In the genomic region with DNA sequence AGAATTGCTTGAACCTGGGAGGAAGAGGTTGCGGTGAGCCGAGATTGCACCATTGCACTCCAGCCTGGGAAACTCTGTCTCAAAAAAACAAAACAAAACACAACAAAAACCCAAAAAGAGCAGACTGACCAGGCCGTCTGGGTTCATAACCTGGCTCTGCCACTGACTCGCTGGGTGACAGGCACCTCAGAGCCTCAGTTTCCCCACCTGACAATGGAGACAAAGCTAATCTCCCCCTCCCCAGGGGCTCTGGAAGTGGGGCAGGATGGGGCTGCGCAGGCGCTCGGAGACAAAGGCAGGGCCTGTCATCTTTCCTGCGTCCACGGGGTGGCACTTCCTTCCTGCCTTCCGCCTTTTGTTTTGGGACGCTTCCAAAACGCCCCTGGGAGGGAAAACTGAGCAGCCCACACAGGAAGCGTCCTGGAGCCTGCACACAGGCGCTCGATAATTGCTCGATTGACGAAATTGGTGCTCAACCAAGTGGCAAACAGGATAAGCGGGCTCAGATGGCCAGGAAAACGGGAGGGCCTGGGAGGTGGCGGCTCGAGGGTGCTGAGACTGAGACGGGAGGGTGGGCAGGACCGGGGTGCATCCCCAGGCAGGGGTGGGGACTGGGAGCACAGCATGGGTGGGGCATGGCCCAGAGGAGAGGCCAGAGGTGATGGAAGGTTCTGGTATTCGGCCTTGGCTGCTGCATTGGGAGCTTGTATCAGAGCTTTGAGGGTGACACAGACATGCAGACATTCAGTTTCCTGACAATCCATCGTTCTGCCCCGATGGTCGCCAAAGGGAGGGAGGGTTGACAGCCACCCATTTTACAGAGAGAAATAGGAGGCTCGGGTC, we compare ENCODE assay signal across 1 cellular context.
TF ChIP-seq lines count a peak whose summit lies in the region.

No MANE protein-coding gene starts in this region.

TF ChIP-seq in HEK293, 187 proteins besides CTCF, POLR2A, EP300 and RAD21 (continued from another document and continues in another):
- TF ChIP-seq ZNF132 (tag by site-specific recombination; IDR thresholded peaks at IDR 0.05; ENCODE audit: borderline replicate concordance) (no peak), ZNF311 (tag by site-specific recombination; IDR thresholded peaks at IDR 0.05; ENCODE audit: borderline replicate concordance) (no peak), OSR2 (tag by site-specific recombination; IDR thresholded peaks at IDR 0.05) (peak; percentile 55), MZF1 (tag by site-specific recombination; IDR thresholded peaks at IDR 0.05; ENCODE audit: borderline replicate concordance) (no peak), ZNF510 (tag by site-specific recombination; IDR thresholded peaks at IDR 0.05; ENCODE audit: insufficient replicate concordance) (no peak), ZNF175 (tag by site-specific recombination; IDR thresholded peaks at IDR 0.05) (no peak), SALL2 (tag by site-specific recombination; IDR thresholded peaks at IDR 0.05; ENCODE audit: borderline replicate concordance) (no peak), ZNF843 (tag by site-specific recombination; IDR thresholded peaks at IDR 0.05) (peak; percentile 48; the same call in 1 of the 2 replicates), ZNF558 (tag by site-specific recombination; IDR thresholded peaks at IDR 0.05) (no peak; the same call in 1 of the 2 replicates), ZNF366 (tag by site-specific recombination; conservative IDR thresholded peaks at IDR 0.05) (peak; percentile 59), ZNF341 (tag by site-specific recombination; IDR thresholded peaks at IDR 0.05; ENCODE audit: low read depth) (peak; percentile 62), BCL11B (tag by site-specific recombination; IDR thresholded peaks at IDR 0.05; ENCODE audit: low read depth) (0 out of 2 replicates have a peak, but pooled peaks have one; percentile 40), ZBTB20 (tag by site-specific recombination; IDR thresholded peaks at IDR 0.05) (no peak; the same call in 1 of the 2 replicates), ZNF560 (tag by site-specific recombination; IDR thresholded peaks at IDR 0.05; ENCODE audit: borderline replicate concordance) (no peak), HOXD13 (CRISPR knock-in tag; IDR thresholded peaks at IDR 0.05; ENCODE audit: borderline replicate concordance) (no peak), ZNF184 (tag by site-specific recombination; IDR thresholded peaks at IDR 0.05) (peak; percentile 56; the same call in 1 of the 2 replicates), ZBTB7A (tag by site-specific recombination; IDR thresholded peaks at IDR 0.05; ENCODE audit: low read depth) (peak; percentile 0; the same call in 1 of the 2 replicates), SP2 (tag by site-specific recombination; IDR thresholded peaks at IDR 0.05) (peak; percentile 86), ZNF837 (tag by site-specific recombination; IDR thresholded peaks at IDR 0.05) (no peak), ZNF76 (tag by site-specific recombination; IDR thresholded peaks at IDR 0.05; ENCODE audit: borderline replicate concordance, low read depth) (peak; percentile 52; the same call in 1 of the 2 replicates), KLF1 (tag by site-specific recombination; IDR thresholded peaks at IDR 0.05) (peak; percentile 80), ZNF561 (tag by site-specific recombination; IDR thresholded peaks at IDR 0.05; ENCODE audit: borderline replicate concordance) (peak; percentile 84; the same call in 1 of the 2 replicates), YY2 (tag by site-specific recombination; IDR thresholded peaks at IDR 0.05) (no peak), ZNF10 (tag by site-specific recombination; IDR thresholded peaks at IDR 0.05) (no peak), ZNF623 (tag by site-specific recombination; IDR thresholded peaks at IDR 0.05) (no peak), ZNF585B (tag by site-specific recombination; IDR thresholded peaks at IDR 0.05) (no peak), TRIM28 (IDR thresholded peaks at IDR 0.05; ENCODE audit: borderline replicate concordance, low read length) (no peak), KLF8 (tag by site-specific recombination; IDR thresholded peaks at IDR 0.05) (peak; percentile 75), KLF9 (tag by site-specific recombination; IDR thresholded peaks at IDR 0.05; ENCODE audit: low read depth) (peak; percentile 15; the same call in 1 of the 2 replicates), ZFP69B (tag by site-specific recombination; IDR thresholded peaks at IDR 0.05) (no peak; the same call in 1 of the 2 replicates), ZIC2 (tag by site-specific recombination; IDR thresholded peaks at IDR 0.05) (peak; percentile 63), ZNF335 (tag by site-specific recombination; conservative IDR thresholded peaks at IDR 0.05) (peak; percentile 21; the same call in 1 of the 2 replicates), ZNF202 (tag by site-specific recombination; IDR thresholded peaks at IDR 0.05; ENCODE audit: borderline replicate concordance) (no peak), HOXA7 (CRISPR knock-in tag; IDR thresholded peaks at IDR 0.05; ENCODE audit: borderline replicate concordance) (no peak), ZEB2 (tag by site-specific recombination; IDR thresholded peaks at IDR 0.05) (peak; percentile 81), ZNF768 (tag by site-specific recombination; IDR thresholded peaks at IDR 0.05) (no peak; the same call in 1 of the 2 replicates), ZNF791 (tag by site-specific recombination; IDR thresholded peaks at IDR 0.05) (no peak), PRDM1 (tag by site-specific recombination; IDR thresholded peaks at IDR 0.05) (no peak), ZFHX2 (tag by site-specific recombination; conservative IDR thresholded peaks at IDR 0.05) (peak; percentile 77)
- TF ChIP-seq, protein P1, sequence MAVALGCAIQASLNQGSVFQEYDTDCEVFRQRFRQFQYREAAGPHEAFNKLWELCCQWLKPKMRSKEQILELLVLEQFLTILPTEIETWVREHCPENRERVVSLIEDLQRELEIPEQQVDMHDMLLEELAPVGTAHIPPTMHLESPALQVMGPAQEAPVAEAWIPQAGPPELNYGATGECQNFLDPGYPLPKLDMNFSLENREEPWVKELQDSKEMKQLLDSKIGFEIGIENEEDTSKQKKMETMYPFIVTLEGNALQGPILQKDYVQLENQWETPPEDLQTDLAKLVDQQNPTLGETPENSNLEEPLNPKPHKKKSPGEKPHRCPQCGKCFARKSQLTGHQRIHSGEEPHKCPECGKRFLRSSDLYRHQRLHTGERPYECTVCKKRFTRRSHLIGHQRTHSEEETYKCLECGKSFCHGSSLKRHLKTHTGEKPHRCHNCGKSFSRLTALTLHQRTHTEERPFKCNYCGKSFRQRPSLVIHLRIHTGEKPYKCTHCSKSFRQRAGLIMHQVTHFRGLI (tag by site-specific recombination; IDR thresholded peaks at IDR 0.05): peak; percentile 55; the same call in 1 of the 2 replicates
- TF ChIP-seq, protein P2, sequence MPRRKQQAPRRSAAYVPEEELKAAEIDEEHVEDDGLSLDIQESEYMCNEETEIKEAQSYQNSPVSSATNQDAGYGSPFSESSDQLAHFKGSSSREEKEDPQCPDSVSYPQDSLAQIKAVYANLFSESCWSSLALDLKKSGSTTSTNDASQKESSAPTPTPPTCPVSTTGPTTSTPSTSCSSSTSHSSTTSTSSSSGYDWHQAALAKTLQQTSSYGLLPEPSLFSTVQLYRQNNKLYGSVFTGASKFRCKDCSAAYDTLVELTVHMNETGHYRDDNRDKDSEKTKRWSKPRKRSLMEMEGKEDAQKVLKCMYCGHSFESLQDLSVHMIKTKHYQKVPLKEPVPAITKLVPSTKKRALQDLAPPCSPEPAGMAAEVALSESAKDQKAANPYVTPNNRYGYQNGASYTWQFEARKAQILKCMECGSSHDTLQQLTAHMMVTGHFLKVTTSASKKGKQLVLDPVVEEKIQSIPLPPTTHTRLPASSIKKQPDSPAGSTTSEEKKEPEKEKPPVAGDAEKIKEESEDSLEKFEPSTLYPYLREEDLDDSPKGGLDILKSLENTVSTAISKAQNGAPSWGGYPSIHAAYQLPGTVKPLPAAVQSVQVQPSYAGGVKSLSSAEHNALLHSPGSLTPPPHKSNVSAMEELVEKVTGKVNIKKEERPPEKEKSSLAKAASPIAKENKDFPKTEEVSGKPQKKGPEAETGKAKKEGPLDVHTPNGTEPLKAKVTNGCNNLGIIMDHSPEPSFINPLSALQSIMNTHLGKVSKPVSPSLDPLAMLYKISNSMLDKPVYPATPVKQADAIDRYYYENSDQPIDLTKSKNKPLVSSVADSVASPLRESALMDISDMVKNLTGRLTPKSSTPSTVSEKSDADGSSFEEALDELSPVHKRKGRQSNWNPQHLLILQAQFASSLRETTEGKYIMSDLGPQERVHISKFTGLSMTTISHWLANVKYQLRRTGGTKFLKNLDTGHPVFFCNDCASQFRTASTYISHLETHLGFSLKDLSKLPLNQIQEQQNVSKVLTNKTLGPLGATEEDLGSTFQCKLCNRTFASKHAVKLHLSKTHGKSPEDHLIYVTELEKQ (tag by site-specific recombination; IDR thresholded peaks at IDR 0.05; ENCODE audit: borderline replicate concordance): no peak
- TF ChIP-seq, protein P3, sequence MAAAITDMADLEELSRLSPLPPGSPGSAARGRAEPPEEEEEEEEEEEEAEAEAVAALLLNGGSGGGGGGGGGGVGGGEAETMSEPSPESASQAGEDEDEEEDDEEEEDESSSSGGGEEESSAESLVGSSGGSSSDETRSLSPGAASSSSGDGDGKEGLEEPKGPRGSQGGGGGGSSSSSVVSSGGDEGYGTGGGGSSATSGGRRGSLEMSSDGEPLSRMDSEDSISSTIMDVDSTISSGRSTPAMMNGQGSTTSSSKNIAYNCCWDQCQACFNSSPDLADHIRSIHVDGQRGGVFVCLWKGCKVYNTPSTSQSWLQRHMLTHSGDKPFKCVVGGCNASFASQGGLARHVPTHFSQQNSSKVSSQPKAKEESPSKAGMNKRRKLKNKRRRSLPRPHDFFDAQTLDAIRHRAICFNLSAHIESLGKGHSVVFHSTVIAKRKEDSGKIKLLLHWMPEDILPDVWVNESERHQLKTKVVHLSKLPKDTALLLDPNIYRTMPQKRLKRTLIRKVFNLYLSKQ (tag by site-specific recombination; IDR thresholded peaks at IDR 0.05; ENCODE audit: borderline replicate concordance): no peak
- TF ChIP-seq, protein P4, sequence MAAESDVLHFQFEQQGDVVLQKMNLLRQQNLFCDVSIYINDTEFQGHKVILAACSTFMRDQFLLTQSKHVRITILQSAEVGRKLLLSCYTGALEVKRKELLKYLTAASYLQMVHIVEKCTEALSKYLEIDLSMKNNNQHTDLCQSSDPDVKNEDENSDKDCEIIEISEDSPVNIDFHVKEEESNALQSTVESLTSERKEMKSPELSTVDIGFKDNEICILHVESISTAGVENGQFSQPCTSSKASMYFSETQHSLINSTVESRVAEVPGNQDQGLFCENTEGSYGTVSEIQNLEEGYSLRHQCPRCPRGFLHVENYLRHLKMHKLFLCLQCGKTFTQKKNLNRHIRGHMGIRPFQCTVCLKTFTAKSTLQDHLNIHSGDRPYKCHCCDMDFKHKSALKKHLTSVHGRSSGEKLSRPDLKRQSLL (tag by site-specific recombination; IDR thresholded peaks at IDR 0.05): peak; percentile 93
- TF ChIP-seq, protein P5, sequence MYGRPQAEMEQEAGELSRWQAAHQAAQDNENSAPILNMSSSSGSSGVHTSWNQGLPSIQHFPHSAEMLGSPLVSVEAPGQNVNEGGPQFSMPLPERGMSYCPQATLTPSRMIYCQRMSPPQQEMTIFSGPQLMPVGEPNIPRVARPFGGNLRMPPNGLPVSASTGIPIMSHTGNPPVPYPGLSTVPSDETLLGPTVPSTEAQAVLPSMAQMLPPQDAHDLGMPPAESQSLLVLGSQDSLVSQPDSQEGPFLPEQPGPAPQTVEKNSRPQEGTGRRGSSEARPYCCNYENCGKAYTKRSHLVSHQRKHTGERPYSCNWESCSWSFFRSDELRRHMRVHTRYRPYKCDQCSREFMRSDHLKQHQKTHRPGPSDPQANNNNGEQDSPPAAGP (tag by site-specific recombination; IDR thresholded peaks at IDR 0.05): peak; percentile 95; the same call in 1 of the 2 replicates
- TF ChIP-seq, protein P6, sequence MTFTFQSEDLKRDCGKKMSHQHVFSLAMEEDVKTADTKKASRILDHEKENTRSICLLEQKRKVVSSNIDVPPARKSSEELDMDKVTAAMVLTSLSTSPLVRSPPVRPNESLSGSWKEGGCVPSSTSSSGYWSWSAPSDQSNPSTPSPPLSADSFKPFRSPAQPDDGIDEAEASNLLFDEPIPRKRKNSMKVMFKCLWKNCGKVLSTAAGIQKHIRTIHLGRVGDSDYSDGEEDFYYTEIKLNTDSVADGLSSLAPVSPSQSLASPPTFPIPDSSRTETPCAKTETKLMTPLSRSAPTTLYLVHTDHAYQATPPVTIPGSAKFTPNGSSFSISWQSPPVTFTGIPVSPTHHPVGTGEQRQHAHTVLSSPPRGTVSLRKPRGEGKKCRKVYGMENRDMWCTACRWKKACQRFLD (tag by site-specific recombination; IDR thresholded peaks at IDR 0.05): no peak
- TF ChIP-seq, protein P7, sequence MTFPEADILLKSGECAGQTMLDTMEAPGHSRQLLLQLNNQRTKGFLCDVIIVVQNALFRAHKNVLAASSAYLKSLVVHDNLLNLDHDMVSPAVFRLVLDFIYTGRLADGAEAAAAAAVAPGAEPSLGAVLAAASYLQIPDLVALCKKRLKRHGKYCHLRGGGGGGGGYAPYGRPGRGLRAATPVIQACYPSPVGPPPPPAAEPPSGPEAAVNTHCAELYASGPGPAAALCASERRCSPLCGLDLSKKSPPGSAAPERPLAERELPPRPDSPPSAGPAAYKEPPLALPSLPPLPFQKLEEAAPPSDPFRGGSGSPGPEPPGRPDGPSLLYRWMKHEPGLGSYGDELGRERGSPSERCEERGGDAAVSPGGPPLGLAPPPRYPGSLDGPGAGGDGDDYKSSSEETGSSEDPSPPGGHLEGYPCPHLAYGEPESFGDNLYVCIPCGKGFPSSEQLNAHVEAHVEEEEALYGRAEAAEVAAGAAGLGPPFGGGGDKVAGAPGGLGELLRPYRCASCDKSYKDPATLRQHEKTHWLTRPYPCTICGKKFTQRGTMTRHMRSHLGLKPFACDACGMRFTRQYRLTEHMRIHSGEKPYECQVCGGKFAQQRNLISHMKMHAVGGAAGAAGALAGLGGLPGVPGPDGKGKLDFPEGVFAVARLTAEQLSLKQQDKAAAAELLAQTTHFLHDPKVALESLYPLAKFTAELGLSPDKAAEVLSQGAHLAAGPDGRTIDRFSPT (tag by site-specific recombination; IDR thresholded peaks at IDR 0.05): 0 out of 2 replicates have a peak, but pooled peaks have one; percentile 34
- TF ChIP-seq, protein P8, sequence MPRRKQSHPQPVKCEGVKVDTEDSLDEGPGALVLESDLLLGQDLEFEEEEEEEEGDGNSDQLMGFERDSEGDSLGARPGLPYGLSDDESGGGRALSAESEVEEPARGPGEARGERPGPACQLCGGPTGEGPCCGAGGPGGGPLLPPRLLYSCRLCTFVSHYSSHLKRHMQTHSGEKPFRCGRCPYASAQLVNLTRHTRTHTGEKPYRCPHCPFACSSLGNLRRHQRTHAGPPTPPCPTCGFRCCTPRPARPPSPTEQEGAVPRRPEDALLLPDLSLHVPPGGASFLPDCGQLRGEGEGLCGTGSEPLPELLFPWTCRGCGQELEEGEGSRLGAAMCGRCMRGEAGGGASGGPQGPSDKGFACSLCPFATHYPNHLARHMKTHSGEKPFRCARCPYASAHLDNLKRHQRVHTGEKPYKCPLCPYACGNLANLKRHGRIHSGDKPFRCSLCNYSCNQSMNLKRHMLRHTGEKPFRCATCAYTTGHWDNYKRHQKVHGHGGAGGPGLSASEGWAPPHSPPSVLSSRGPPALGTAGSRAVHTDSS (tag by site-specific recombination; IDR thresholded peaks at IDR 0.05): no peak
